ENCODE assay signal across 19 cellular contexts in the genomic region with DNA sequence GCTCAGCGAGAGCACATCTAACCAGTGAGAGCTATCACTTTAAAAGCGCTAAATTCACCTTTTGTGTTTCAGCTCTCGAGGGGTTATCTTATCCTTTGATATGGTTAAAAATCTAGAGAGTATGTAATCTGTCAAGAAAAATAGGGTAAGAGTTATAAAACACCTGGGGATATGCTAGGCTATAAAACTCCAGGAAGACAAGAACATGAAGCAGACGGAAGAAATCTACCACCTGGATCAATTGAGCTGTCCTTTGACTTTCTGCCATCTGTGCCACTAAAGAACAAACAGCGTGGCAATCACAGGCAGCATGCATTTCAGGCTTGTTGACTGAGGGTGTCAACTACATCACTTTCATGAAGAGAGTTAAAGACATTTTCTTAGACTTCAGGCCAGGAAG.
"Had no signal": no experiment of that assay in that cellular context is flagged by ENCODE, and none has a peak within 500 bp of the region (broad histone marks: within the 10 kb centered on the region; RNA-seq: fewer than 3 reads in every experiment).

No MANE protein-coding gene starts in this region.

- H2AFZ ChIP-seq: neural progenitor cell, parathyroid adenoma had no signal

- H3K4me1 ChIP-seq: neural progenitor cell, parathyroid adenoma, prostate gland, right atrium auricular region, stomach, thyroid gland, vagina had no signal

- ATAC-seq: effector memory CD8-positive, alpha-beta T cell; left lobe of liver; naive thymus-derived CD4-positive, alpha-beta T cell; sciatic nerve; stimulated activated effector memory CD8-positive, alpha-beta T cell treated with anti-CD3 and anti-CD28 coated beads, Interleukin-12 subunit alpha, Interleukin-12 subunit beta, amount 100 ng/mL, for 72 hours had no signal

- H3K27me3 ChIP-seq: neural progenitor cell, right atrium auricular region, stomach, thyroid gland, vagina had no signal

- H3K79me2 ChIP-seq: parathyroid adenoma had no signal

- H3K4me2 ChIP-seq: neural progenitor cell, smooth muscle cell had no signal

- H3K4me3 ChIP-seq: lung, neural progenitor cell, prostate gland, right atrium auricular region, smooth muscle cell, stomach, thyroid gland, vagina had no signal

- H3K9ac ChIP-seq: neural progenitor cell, parathyroid adenoma had no signal

- H3K9me3 ChIP-seq: prostate gland, right atrium auricular region, thyroid gland, vagina had no signal

- DNase-seq: cortex of kidney; effector memory CD8-positive, alpha-beta T cell; naive thymus-derived CD4-positive, alpha-beta T cell; stimulated activated CD4-positive, alpha-beta T cell treated with anti-CD3 and anti-CD28 coated beads, Interleukin-2, amount 100 ng/mL, for 24 hours; stimulated activated CD4-positive, alpha-beta T cell treated with anti-CD3 and anti-CD28 coated beads, Interleukin-4, amount 100 ng/mL, for 24 hours; stimulated activated naive CD4-positive, alpha-beta T cell treated with Interleukin-2 at 50 U/mL for 16 hours; stomach; thyroid gland; trophoblast cell had no signal

- H3K27ac ChIP-seq: neural progenitor cell, parathyroid adenoma, prostate gland, right atrium auricular region, stomach, thyroid gland, vagina had no signal

- H3K36me3 ChIP-seq: neural progenitor cell, prostate gland, right atrium auricular region, stomach, thyroid gland, vagina had no signal
